Comparison of ENCODE assay signal across 9 cellular contexts in the genomic region with DNA sequence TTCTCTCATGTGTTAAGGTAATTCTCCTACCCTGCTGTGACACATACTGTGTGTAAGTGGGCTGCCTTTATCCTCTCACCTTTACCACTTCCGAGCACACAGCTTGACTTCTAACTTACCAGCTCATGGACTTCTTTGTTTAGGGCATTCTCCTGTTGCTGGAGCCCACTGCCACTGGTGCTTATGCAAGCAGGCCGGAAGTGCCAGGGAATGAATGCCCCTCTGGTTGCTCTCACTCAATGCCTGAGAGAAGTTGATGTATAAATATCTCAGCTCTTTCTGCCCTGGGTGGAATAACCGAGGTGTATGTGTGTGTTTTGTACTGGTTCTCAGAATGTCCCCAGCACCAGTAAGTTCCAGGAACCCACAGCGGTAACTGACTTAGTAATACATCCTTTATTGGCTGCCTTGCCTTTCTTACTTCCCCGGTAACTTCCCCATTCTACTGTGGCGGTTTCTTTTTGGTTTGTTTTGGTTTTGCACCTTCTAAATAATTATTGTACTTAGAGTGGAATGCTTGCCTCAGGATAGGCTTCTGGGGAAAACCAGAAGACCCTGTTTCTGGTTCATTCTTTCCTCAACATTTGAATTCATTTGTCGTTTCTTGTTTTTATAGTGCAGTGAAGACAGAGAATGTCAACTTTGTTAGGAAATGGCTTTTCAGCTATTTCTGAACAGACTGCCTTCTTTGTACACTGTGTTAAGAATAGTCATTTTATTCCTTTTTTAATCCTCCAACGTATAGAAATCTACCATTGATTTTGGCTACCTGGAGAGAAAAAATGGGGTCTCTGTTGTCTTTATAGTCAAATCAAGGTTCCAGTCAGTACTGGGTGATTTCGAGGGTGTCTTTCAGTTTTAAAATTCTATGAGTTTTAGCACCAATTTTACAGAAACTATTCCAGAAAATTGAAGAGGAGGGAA. TPM values are rescaled to one million over a fixed set of nuclear protein-coding genes. Genes with fewer than 3 reads are reported as not detected.
A peak's percentile ranks its signal among the peaks of the same experiment; 100 is the strongest.
DNase-seq lines count a peak whose midpoint lies in the region; ATAC-seq lines count a peak whose summit lies in the region.
"Had no signal": no experiment of that assay in that cellular context is flagged by ENCODE, and none has a peak within 500 bp of the region (broad histone marks: within the 10 kb centered on the region; RNA-seq: fewer than 3 reads in every experiment).

No MANE protein-coding gene starts in this region.

- H3K27me3 ChIP-seq in naive thymus-derived CD4-positive, alpha-beta T cell (ENCODE audit: control insufficient read depth in 2 of 2, insufficient read depth in 2 of 2, low read length in 2 of 2), result no peaks in the 10 kb centered on the region
- H3K27me3 ChIP-seq: adrenal gland had no signal

- H3K4me3 Mint-ChIP-seq in naive thymus-derived CD4-positive, alpha-beta T cell, result peak overlapping the region; percentile 72 to 97 (median 88)

- H3K27ac Mint-ChIP-seq in naive thymus-derived CD4-positive, alpha-beta T cell, result peak overlapping the region; percentile 78 to 99 (median 91)

- peak overlapping the region; percentile 84 for H3K4me3 ChIP-seq in naive thymus-derived CD4-positive, alpha-beta T cell (ENCODE audit: low read length)
- H3K4me3 ChIP-seq: adrenal gland had no signal

- POLR2A ChIA-PET in naive thymus-derived CD4-positive, alpha-beta T cell (lab: Charles Lee), result interaction anchor here (0.6 to 2.1 kb wide), 8 partner anchors 9 to 265 kb away, joined by 3 to 15 read pairs (median 3); partner anchors contain the start of genes APOO, CXorf58, EIF2S3 and KLHL15

- H3K27ac ChIP-seq in naive thymus-derived CD4-positive, alpha-beta T cell (ENCODE audit: low read depth, low read length), result peak overlapping the region; percentile 80

- H3K27me3 Mint-ChIP-seq in naive thymus-derived CD4-positive, alpha-beta T cell, result no peaks in the 10 kb centered on the region

- CTCF ChIA-PET in naive thymus-derived CD4-positive, alpha-beta T cell (lab: Charles Lee), result interaction anchor here (1.1 to 1.7 kb wide), 2 partner anchors 45 to 47 kb away, joined by 3 to 5 read pairs; no protein-coding TSS in a partner anchor

- no peaks in the 10 kb centered on the region for H3K9me3 Mint-ChIP-seq in naive thymus-derived CD4-positive, alpha-beta T cell

- DNase-seq in NCI-H748 (lab: John Stamatoyannopoulos, UW; ENCODE audit: unreplicated experiment) (peak; percentile 51), NCI-H748 treated with DMSO at 0.1 percent for 48 hours (lab: John Stamatoyannopoulos, UW) (no peak), NOMO-1 treated with dmso at 0.1 percent for 144 hours (lab: John Stamatoyannopoulos, UW; ENCODE audit: unreplicated experiment) (peak; percentile 47), epidermal melanocyte (ENCODE audit: insufficient read length, low spot score) (no peak), NCI-H510A (lab: John Stamatoyannopoulos, UW) (no peak)
- DNase-seq in activated effector memory CD4-positive, alpha-beta T cell treated with Interleukin-2 at 50 U/mL for 16 hours, result peak; percentile 33
- DNase-seq in naive thymus-derived CD4-positive, alpha-beta T cell, result peak in 8 of 9 donors; percentile 31 to 63 (median 46)

- no peaks in the 10 kb centered on the region for H3K36me3 ChIP-seq in naive thymus-derived CD4-positive, alpha-beta T cell (ENCODE audit: control insufficient read depth in 2 of 3, insufficient read depth in 3 of 3, low read length in 3 of 3)
- H3K36me3 ChIP-seq: adrenal gland had no signal

- peaks cover 7 to 55% (median 20%) of the 10 kb centered on the region in 7 donors for H3K4me1 Mint-ChIP-seq in naive thymus-derived CD4-positive, alpha-beta T cell

- intact Hi-C loops in naive thymus-derived CD4-positive, alpha-beta T cell (cut with micrococcal nuclease), result loop anchor here (1.0 to 5.0 kb wide), 6 partner anchors 22 to 199 kb away; partner anchors contain the start of genes CXorf58 (in 2 of the 2), EIF2S3 (in 2 of the 2) and SAT1 (in 2 of the 2)

- ATAC-seq in HG02981 (IDR thresholded peaks at IDR 0.05; ENCODE audit: unreplicated experiment), result peak; percentile 95
- ATAC-seq in naive thymus-derived CD4-positive, alpha-beta T cell, result peak; percentile 93

- peaks cover 0 to under 1% (median 0%) of the 10 kb centered on the region in 5 donors for H3K36me3 Mint-ChIP-seq in naive thymus-derived CD4-positive, alpha-beta T cell

- peaks cover 0 to 12% of the 10 kb centered on the region in 2 donors for H3K4me1 ChIP-seq in naive thymus-derived CD4-positive, alpha-beta T cell (ENCODE audit: control insufficient read depth in 2 of 2, insufficient read depth in 2 of 2, low read length in 2 of 2)
- H3K4me1 ChIP-seq: adrenal gland had no signal

- H3K9me3 ChIP-seq in naive thymus-derived CD4-positive, alpha-beta T cell (ENCODE audit: control insufficient read depth in 2 of 3, low read length in 3 of 3), result no peaks in the 10 kb centered on the region
- H3K9me3 ChIP-seq: adrenal gland had no signal

RNA-seq across cellular contexts. Expression of gene CXorf58, which starts 45.4 kb away (rescaled TPM):
- total RNA-seq in naive thymus-derived CD4-positive, alpha-beta T cell, result not detected
- polyA plus RNA-seq in naive thymus-derived CD4-positive, alpha-beta T cell, result not detected

RNA-seq across cellular contexts. Expression of gene APOO, which starts 45.5 kb away (rescaled TPM):
- total RNA-seq in naive thymus-derived CD4-positive, alpha-beta T cell, result 10 to 100 TPM in 2 of 5 experiments, 1 to 10 TPM in 3; 5.4 to 19.2 (median 7.5) TPM
- polyA plus RNA-seq in naive thymus-derived CD4-positive, alpha-beta T cell, result 10 to 100 TPM; 16.2 to 21.2 TPM

Comparison
In these comparisons a context has a peak if more than half of its experiments do, and no peak if none do; other contexts are left out.
1. DNase-seq: peak in NCI-H748 (single experiment), NOMO-1 treated with dmso at 0.1 percent for 144 hours (single experiment), activated effector memory CD4-positive, alpha-beta T cell treated with Interleukin-2 at 50 U/mL for 16 hours (single experiment) and naive thymus-derived CD4-positive, alpha-beta T cell (8 of 9); none in NCI-H748 treated with DMSO at 0.1 percent for 48 hours (single experiment), epidermal melanocyte (single experiment) and NCI-H510A (single experiment).